17 cellular contexts compared by ENCODE assay signal in the genomic region with DNA sequence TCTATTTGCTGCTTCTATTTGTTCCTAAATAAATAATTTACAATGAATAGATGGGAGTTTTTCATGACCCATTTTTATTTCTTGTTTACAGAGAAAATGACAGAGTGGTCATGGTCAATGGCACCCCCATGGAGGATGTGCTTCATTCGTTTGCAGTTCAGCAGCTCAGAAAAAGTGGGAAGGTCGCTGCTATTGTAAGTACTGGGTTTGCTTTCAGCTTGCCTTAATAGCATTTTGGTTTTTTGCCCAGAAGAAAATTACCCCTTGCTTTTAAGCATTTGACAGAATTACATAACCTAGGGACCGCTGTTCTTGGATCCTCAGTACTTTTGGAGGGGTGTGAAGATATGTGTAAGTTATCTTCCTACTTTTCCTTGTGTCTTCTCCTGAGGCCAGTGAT. TPM values are rescaled to one million over a fixed set of nuclear protein-coding genes. Genes with fewer than 3 reads are reported as not detected.
DNase-seq lines count a peak whose midpoint lies in the region; FAIRE-seq and TF ChIP-seq lines count a peak whose summit lies in the region.
"Had no signal": no experiment of that assay in that cellular context is flagged by ENCODE, and none has a peak within 500 bp of the region (broad histone marks: within the 10 kb centered on the region; RNA-seq: fewer than 3 reads in every experiment).

No MANE protein-coding gene starts in this region.

- POLR2A ChIA-PET in endothelial cell of umbilical vein (lab: Charles Lee): no interaction called here

- H3K9me1 ChIP-seq in endothelial cell of umbilical vein (replicated peaks; ENCODE audit: control insufficient read depth, extremely low read depth, insufficient read depth, low read length): no peaks in the 10 kb centered on the region

- no peaks in the 10 kb centered on the region for H4K20me1 ChIP-seq in endothelial cell of umbilical vein (replicated peaks; ENCODE audit: control insufficient read depth, extremely low read depth, insufficient read depth, low read length)

- H3K36me3 ChIP-seq in endothelial cell of umbilical vein (ENCODE audit: control insufficient read depth in 2 of 2, extremely low read depth in 1 of 2, insufficient read depth in 2 of 2, low read length in 2 of 2): peaks cover 7 to 10% of the 10 kb centered on the region in 2 experiments

- H3K4me1 Mint-ChIP-seq in Calu3 (ENCODE audit: low read depth, unreplicated experiment): no peaks in the 10 kb centered on the region
- H3K4me1 Mint-ChIP-seq: IgD-negative memory B cell, T-cell had no signal

- peaks cover 39% of the 10 kb centered on the region for H3K36me3 Mint-ChIP-seq in Calu3 (ENCODE audit: insufficient read depth, unreplicated experiment)

- H3K4me1 ChIP-seq in endothelial cell of umbilical vein (ENCODE audit: control insufficient read depth, extremely low read depth, insufficient read depth, low read length): peaks cover 9% of the 10 kb centered on the region

- H3K9me3 ChIP-seq in endothelial cell of umbilical vein (replicated peaks; ENCODE audit: control insufficient read depth, insufficient read depth, low read length): no peaks in the 10 kb centered on the region

- H3K79me2 ChIP-seq in endothelial cell of umbilical vein (ENCODE audit: control insufficient read depth, insufficient read depth, low read length): peaks cover 9% of the 10 kb centered on the region

- H2AFZ ChIP-seq in endothelial cell of umbilical vein (ENCODE audit: low read depth, low read length): no peak overlapping the region

- TF ChIP-seq POLR2A in endothelial cell of umbilical vein (IDR thresholded peaks at IDR 0.05; ENCODE audit: low read depth, low read length): no peak

- H3K4me3 ChIP-seq in endothelial cell of umbilical vein (replicated peaks in 1 of 3; ENCODE audit: insufficient read depth in 1 of 3, low read depth in 1 of 3, low read length in 3 of 3): no peak overlapping the region
- H3K4me3 ChIP-seq: SK-N-MC had no signal

- BruUV-seq in endothelial cell of umbilical vein (replicated peaks; lab: Mats Ljungman, UMichigan): no TSS peak
- no TSS peak for BruUV-seq in Calu3 (replicated peaks; lab: Mats Ljungman, UMichigan)

- no peaks in the 10 kb centered on the region for H3K9me3 Mint-ChIP-seq in Calu3 (ENCODE audit: low read depth, unreplicated experiment)
- H3K9me3 Mint-ChIP-seq: IgD-negative memory B cell, T-cell had no signal

- DNase-seq in NCI-H2107 treated with DMSO at 0.1 percent for 48 hours (lab: John Stamatoyannopoulos, UW; ENCODE audit: unreplicated experiment) (peak; percentile 4), NCI-H2107 (lab: John Stamatoyannopoulos, UW) (no peak), NCI-H1105 (lab: John Stamatoyannopoulos, UW) (peak; percentile 21), NCI-H345 treated with DMSO at 0.1 percent for 48 hours (lab: John Stamatoyannopoulos, UW; ENCODE audit: unreplicated experiment) (peak; percentile 11), endothelial cell of umbilical vein (ENCODE audit: low read depth, low spot score) (no peak), D341Med (ENCODE audit: low spot score) (no peak), Calu3 (no peak), HT-29 (ENCODE audit: low spot score) (no peak)
- DNase-seq: DMS53, NCI-H187, NCI-H510A treated with DMSO at 0.1 percent for 48 hours, T-cell had no signal

- H3K9ac ChIP-seq in endothelial cell of umbilical vein (replicated peaks; ENCODE audit: extremely low read depth, insufficient read depth, low read length): no peak overlapping the region

- FAIRE-seq in endothelial cell of umbilical vein (lab: Jason Lieb, UNC): peak; percentile 15
- FAIRE-seq: G401.6, GM12892 had no signal

- dilution Hi-C loops in endothelial cell of umbilical vein (cut with MboI; ENCODE audit: extremely low pct_ligation_motif_present, low sequenced_read_pairs): no loop called here

- H3K4me3 Mint-ChIP-seq in Calu3 (ENCODE audit: low read depth, unreplicated experiment): no peak overlapping the region
- H3K4me3 Mint-ChIP-seq: IgD-negative memory B cell, T-cell had no signal

- TF ChIP-seq CTCF in endothelial cell of umbilical vein (IDR thresholded peaks at IDR 0.05; ENCODE audit: extremely low read depth in 1 of 2, insufficient read depth in 1 of 2, low read depth in 1 of 2, low read length in 2 of 2): no peak
- TF ChIP-seq CTCF in Calu3 (IDR thresholded peaks at IDR 0.05; ENCODE audit: unreplicated experiment): no peak

- no peak overlapping the region for H3K27ac Mint-ChIP-seq in Calu3 (ENCODE audit: unreplicated experiment)
- H3K27ac Mint-ChIP-seq: T-cell had no signal

- H3K27me3 Mint-ChIP-seq in Calu3 (ENCODE audit: unreplicated experiment): no peaks in the 10 kb centered on the region
- H3K27me3 Mint-ChIP-seq: IgD-negative memory B cell, T-cell had no signal

- intact Hi-C loops in endothelial cell of umbilical vein (cut with micrococcal nuclease) (no loop called here), Calu3 (cut with micrococcal nuclease; ENCODE audit: unreplicated experiment) (no loop called here)

- CTCF ChIA-PET in endothelial cell of umbilical vein (lab: Charles Lee) (interaction anchor here (1.2 kb wide), 1 partner anchor 164 kb away, joined by 5 read pairs; no protein-coding TSS in a partner anchor), Calu3 (lab: Charles Lee) (no interaction called here)

- no peak overlapping the region for H3K27ac ChIP-seq in endothelial cell of umbilical vein (ENCODE audit: insufficient read depth, low read depth, low read length)
- H3K27ac ChIP-seq: C4-2B, SK-N-MC had no signal

- H3K4me2 ChIP-seq in endothelial cell of umbilical vein (ENCODE audit: insufficient read depth, low read length): no peak overlapping the region

- no peaks in the 10 kb centered on the region for H3K27me3 ChIP-seq in endothelial cell of umbilical vein (ENCODE audit: control insufficient read depth in 2 of 2, insufficient read depth in 2 of 2, low read length in 2 of 2)

TF ChIP-seq in endothelial cell of umbilical vein, 7 proteins besides CTCF, POLR2A, EP300 and RAD21:
- TF ChIP-seq FOS (IDR thresholded peaks at IDR 0.05; ENCODE audit: borderline replicate concordance, insufficient read depth, low read length): no peak
- TF ChIP-seq GATA2 (IDR thresholded peaks at IDR 0.05; ENCODE audit: insufficient read depth, insufficient read length, low read depth, low read length): no peak

RNA-seq across cellular contexts. Expression of a gene that starts 44.1 kb away (rescaled TPM):
- total RNA-seq in endothelial cell of umbilical vein: 167 and 168 TPM in 2 replicates
- 75.2 and 83.0 TPM in 2 replicates for polyA plus RNA-seq in endothelial cell of umbilical vein
- polyA plus RNA-seq in endothelial cell of umbilical vein (2011; cell fraction: cytosol; rRNA removed): 66.2 and 67.4 TPM in 2 replicates
- polyA plus RNA-seq in endothelial cell of umbilical vein (2011; cell fraction: nucleus; rRNA removed): 166 and 182 TPM in 2 replicates
- 103 and 130 TPM in 2 replicates for polyA plus RNA-seq in endothelial cell of umbilical vein (2012)
- polyA minus RNA-seq in endothelial cell of umbilical vein: 125 and 131 TPM in 2 replicates
- 22.0 TPM for polyA minus RNA-seq in endothelial cell of umbilical vein (2011; cell fraction: cytosol; rRNA and poly(A)+ RNA removed)
- polyA minus RNA-seq in endothelial cell of umbilical vein (2011; cell fraction: nucleus; rRNA and poly(A)+ RNA removed): 133 and 134 TPM in 2 replicates
- 139 and 160 TPM in 2 replicates for total RNA-seq in Calu3 (2022)
- 519 and 587 TPM in 2 replicates for total RNA-seq in HT-29 (2014; rRNA removed; shearing (Covaris generic))

Comparison
In these comparisons a context has a peak if more than half of its experiments do, and no peak if none do; other contexts are left out.
1. DNase-seq: peak in NCI-H2107 treated with DMSO at 0.1 percent for 48 hours (single experiment), NCI-H1105 (single experiment) and NCI-H345 treated with DMSO at 0.1 percent for 48 hours (single experiment); none in NCI-H2107 (single experiment), endothelial cell of umbilical vein (single experiment), D341Med (single experiment), Calu3 (single experiment) and HT-29 (single experiment).